ENCODE assay signal across 10 cellular contexts in genomic region chr9:23822331-23823169, GRCh38. TPM values are rescaled to one million over a fixed set of nuclear protein-coding genes. Genes with fewer than 3 reads are reported as not detected.
DNase-seq lines count a peak whose midpoint lies in the region; ATAC-seq and TF ChIP-seq lines count a peak whose summit lies in the region.
"Had no signal": no experiment of that assay in that cellular context is flagged by ENCODE, and none has a peak within 500 bp of the region (broad histone marks: within the 10 kb centered on the region; RNA-seq: fewer than 3 reads in every experiment).

No MANE protein-coding gene starts in this region.

- DNase-seq in GM13976 (ENCODE audit: low spot score) (peak; percentile 6), dorsolateral prefrontal cortex (no peak), nephron progenitor cell (peak; percentile 24), GF-D8 (lab: John Stamatoyannopoulos, UW) (no peak), natural killer cell (no peak), globus pallidus (ENCODE audit: low spot score) (no peak)
- DNase-seq: small intestine had no signal

- in situ Hi-C loops in GM13976 (cut with MboI; ENCODE audit: low sequenced_read_pairs, unreplicated experiment): no loop called here

- H3K27me3 ChIP-seq in HUES6 (ENCODE audit: control insufficient read depth, insufficient read depth, low read length) (peaks cover 85% of the 10 kb centered on the region), dorsolateral prefrontal cortex (peaks cover 0 to 70% (median 39%) of the 10 kb centered on the region in 45 donors)
- H3K27me3 ChIP-seq: SJSA1 had no signal

- no peak for ATAC-seq in natural killer cell

- H3K27ac ChIP-seq in HUES6 (ENCODE audit: low read depth, low read length) (no peak overlapping the region), dorsolateral prefrontal cortex (peak overlapping the region in 28 of 59 donors; percentile 1 to 70 (median 48))
- H3K27ac ChIP-seq: SJSA1, thoracic aorta had no signal

- H3K4me1 ChIP-seq in HUES6 (ENCODE audit: control insufficient read depth, insufficient read depth, low read length): peaks cover 27% of the 10 kb centered on the region
- H3K4me1 ChIP-seq: SJSA1 had no signal

- peaks cover 41% of the 10 kb centered on the region for H3K27me3 Mint-ChIP-seq in nephron progenitor cell (ENCODE audit: low read depth, poor library complexity)
- peaks cover 25 to 28% of the 10 kb centered on the region in 2 donors for H3K27me3 Mint-ChIP-seq in natural killer cell (ENCODE audit: low read depth in 2 of 2)

- H3K9ac ChIP-seq in HUES6 (ENCODE audit: low read length): no peak overlapping the region

- TF ChIP-seq CTCF in GM13976 (IDR thresholded peaks at IDR 0.05; ENCODE audit: borderline replicate concordance, control extremely low read depth, extremely low read depth, insufficient read depth, missing control alignments) (no peak), dorsolateral prefrontal cortex (IDR thresholded peaks at IDR 0.05 in 54 of 56, conservative IDR thresholded peaks at IDR 0.05 in 2 of 56; ENCODE audit: low read depth in 1 of 56, partially characterized antibody in 56 of 56) (no peak), nephron progenitor cell (IDR thresholded peaks at IDR 0.05) (no peak), natural killer cell (IDR thresholded peaks at IDR 0.05) (no peak)

- H3K9me3 ChIP-seq in HUES6 (ENCODE audit: control insufficient read depth, insufficient read depth, low read depth, low read length): no peaks in the 10 kb centered on the region
- H3K9me3 ChIP-seq: SJSA1, thoracic aorta had no signal

- no peaks in the 10 kb centered on the region for H3K36me3 ChIP-seq in HUES6 (ENCODE audit: control insufficient read depth, insufficient read depth, low read length)
- H3K36me3 ChIP-seq: SJSA1, thoracic aorta had no signal

- H3K4me3 ChIP-seq in HUES6 (ENCODE audit: low read depth, low read length) (peak overlapping the region; percentile 84), dorsolateral prefrontal cortex (peak overlapping the region in 58 of 59 donors; percentile 7 to 76 (median 61))

- H3K27ac Mint-ChIP-seq in nephron progenitor cell: no peak overlapping the region
- no peak overlapping the region for H3K27ac Mint-ChIP-seq in natural killer cell

- peak overlapping the region; percentile 76 for H3K4me3 Mint-ChIP-seq in nephron progenitor cell
- H3K4me3 Mint-ChIP-seq in natural killer cell: no peak overlapping the region

- H3K9me3 Mint-ChIP-seq in nephron progenitor cell (no peaks in the 10 kb centered on the region), natural killer cell (peaks cover 2 to 5% of the 10 kb centered on the region in 2 donors)

- intact Hi-C loops in dorsolateral prefrontal cortex (cut with DNase I) (loop anchor here in 1 of 2 donors (10.0 kb wide), 1 partner anchor 138 kb away; no protein-coding TSS in a partner anchor), natural killer cell (cut with micrococcal nuclease) (no loop called here)

- H3K4me1 Mint-ChIP-seq in nephron progenitor cell: peaks cover 16% of the 10 kb centered on the region
- no peaks in the 10 kb centered on the region for H3K4me1 Mint-ChIP-seq in natural killer cell

- H3K36me3 Mint-ChIP-seq in nephron progenitor cell (ENCODE audit: low read depth): no peaks in the 10 kb centered on the region
- H3K36me3 Mint-ChIP-seq in natural killer cell: peaks cover 22% of the 10 kb centered on the region

RNA-seq across cellular contexts. Expression of gene ELAVL2, which starts 3.5 kb away (rescaled TPM):
- total RNA-seq in dorsolateral prefrontal cortex (100 to 1,000 TPM in 48 of 120 experiments, 10 to 100 TPM in 72; 26.6 to 136 (median 93.2) TPM), natural killer cell (not detected)
- total RNA-seq: thoracic aorta had no signal

Comparison
In these comparisons a context has a peak if more than half of its experiments do, and no peak if none do; other contexts are left out.
1. DNase-seq: peak in GM13976 (single experiment) and nephron progenitor cell (single experiment); none in dorsolateral prefrontal cortex (0 of 10), GF-D8 (single experiment), natural killer cell (single experiment) and globus pallidus (single experiment).
2. RNA of gene ELAVL2, which starts 3.5 kb away (total RNA-seq): 26.6 to 136 TPM in dorsolateral prefrontal cortex; not detected in natural killer cell; every median in the first group is over 10 times any median in the second.